Comparison of ENCODE assay signal across 1 cellular context in the genomic region with DNA sequence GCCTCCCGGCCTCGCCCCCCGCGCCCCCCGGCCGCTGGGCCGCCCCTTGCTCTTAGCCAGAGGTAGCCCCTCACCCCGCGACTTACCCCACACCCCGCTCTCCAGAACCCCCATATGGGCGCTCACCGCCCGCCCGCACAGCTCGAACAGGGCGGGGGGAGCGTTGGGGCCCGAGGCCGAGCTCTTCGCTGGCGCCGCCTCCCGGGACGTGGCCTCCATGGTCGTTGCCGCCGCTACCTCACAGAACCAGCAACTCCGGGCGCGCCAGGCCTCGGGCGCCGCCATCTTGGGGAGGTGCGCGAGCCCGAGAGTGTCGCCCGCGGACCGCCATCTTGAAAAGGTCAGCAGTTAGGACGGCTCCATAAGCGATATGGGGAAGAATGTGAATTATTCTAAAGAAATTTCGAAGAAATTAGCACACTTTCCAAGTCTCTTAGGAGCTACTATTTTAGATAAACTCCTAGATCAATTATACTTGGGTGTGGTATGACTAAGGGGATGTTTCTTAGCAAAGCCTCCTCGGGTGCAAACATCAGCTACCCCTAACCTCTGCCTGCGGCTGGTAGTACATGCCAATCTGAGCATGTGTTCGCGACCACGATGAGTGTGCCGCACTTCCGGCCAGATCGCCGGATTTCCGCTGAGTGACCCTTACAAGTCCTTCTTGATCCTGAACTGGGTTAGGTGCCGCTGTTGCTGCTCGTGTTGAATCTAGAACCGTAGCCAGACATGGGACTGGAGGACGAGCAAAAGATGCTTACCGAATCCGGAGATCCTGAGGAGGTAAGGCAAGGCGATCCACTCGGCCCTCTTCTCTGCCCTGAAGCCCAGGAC.
TF ChIP-seq lines count a peak whose summit lies in the region.

A gene with protein sequence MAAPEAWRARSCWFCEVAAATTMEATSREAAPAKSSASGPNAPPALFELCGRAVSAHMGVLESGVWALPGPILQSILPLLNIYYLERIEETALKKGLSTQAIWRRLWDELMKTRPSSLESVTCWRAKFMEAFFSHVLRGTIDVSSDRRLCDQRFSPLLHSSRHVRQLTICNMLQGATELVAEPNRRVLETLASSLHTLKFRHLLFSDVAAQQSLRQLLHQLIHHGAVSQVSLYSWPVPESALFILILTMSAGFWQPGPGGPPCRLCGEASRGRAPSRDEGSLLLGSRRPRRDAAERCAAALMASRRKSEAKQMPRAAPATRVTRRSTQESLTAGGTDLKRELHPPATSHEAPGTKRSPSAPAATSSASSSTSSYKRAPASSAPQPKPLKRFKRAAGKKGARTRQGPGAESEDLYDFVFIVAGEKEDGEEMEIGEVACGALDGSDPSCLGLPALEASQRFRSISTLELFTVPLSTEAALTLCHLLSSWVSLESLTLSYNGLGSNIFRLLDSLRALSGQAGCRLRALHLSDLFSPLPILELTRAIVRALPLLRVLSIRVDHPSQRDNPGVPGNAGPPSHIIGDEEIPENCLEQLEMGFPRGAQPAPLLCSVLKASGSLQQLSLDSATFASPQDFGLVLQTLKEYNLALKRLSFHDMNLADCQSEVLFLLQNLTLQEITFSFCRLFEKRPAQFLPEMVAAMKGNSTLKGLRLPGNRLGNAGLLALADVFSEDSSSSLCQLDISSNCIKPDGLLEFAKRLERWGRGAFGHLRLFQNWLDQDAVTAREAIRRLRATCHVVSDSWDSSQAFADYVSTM (minus strand): TSS at position 579 of the 834 bp plus-strand sequence. CDS start 294 bp downstream, at position 285.
A gene (plus strand): TSS at position 661 of the 834 bp plus-strand sequence. CDS start 69 bp downstream, at position 730.

TF ChIP-seq in GM12878, 131 proteins besides CTCF, POLR2A, EP300 and RAD21 (continued from another document):
- TF ChIP-seq, protein P1, sequence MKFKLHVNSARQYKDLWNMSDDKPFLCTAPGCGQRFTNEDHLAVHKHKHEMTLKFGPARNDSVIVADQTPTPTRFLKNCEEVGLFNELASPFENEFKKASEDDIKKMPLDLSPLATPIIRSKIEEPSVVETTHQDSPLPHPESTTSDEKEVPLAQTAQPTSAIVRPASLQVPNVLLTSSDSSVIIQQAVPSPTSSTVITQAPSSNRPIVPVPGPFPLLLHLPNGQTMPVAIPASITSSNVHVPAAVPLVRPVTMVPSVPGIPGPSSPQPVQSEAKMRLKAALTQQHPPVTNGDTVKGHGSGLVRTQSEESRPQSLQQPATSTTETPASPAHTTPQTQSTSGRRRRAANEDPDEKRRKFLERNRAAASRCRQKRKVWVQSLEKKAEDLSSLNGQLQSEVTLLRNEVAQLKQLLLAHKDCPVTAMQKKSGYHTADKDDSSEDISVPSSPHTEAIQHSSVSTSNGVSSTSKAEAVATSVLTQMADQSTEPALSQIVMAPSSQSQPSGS (IDR thresholded peaks at IDR 0.05; ENCODE audit: low read length) = no peak
